In genomic region chr16:8496364-8496763, GRCh38 we compare ENCODE assay signal across 19 cellular contexts.
A peak's percentile ranks its signal among the peaks of the same experiment; 100 is the strongest.
DNase-seq lines count a peak whose midpoint lies in the region; ATAC-seq and TF ChIP-seq lines count a peak whose summit lies in the region.
"Had no signal": no experiment of that assay in that cellular context is flagged by ENCODE, and none has a peak within 500 bp of the region (broad histone marks: within the 10 kb centered on the region; RNA-seq: fewer than 3 reads in every experiment).

No MANE protein-coding gene starts in this region.

- no peaks in the 10 kb centered on the region for H3K36me3 ChIP-seq in adrenal gland (replicated peaks in 1 of 2)
- H3K36me3 ChIP-seq: BE2C, BLaER1 had no signal

- intact Hi-C loops in left colon (cut with DNase I, micrococcal nuclease) (no loop called here), adrenal gland (cut with DNase I) (no loop called here)

- DNase-seq in LNCaP clone FGC (ENCODE audit: low read depth) = peak; percentile 7
- DNase-seq in left colon = peak in 1 of 2 donors; percentile 44
- DNase-seq in activated T-cell treated with anti-CD3 and anti-CD28 coated beads, Interleukin-2, amount 50 U/mL, for 1 hour = no peak
- DNase-seq in adrenal gland = no peak
- DNase-seq in SHP77 treated with DMSO at 0.1 percent for 48 hours (lab: John Stamatoyannopoulos, UW) = no peak
- DNase-seq: 8988T; ACHN; BE2C; C1 segment of cervical spinal cord; CD4-positive, alpha-beta memory T cell; CD4-positive, CD25-positive, alpha-beta regulatory T cell; CD8-positive, alpha-beta memory T cell; COR-L47; DMS 273 treated with DMSO at 0.1 percent for 48 hours; DMS153; DMS79 treated with DMSO at 0.1 percent for 48 hours; GF-D8 had no signal

- no peaks in the 10 kb centered on the region for H3K4me1 ChIP-seq in adrenal gland (replicated peaks in 1 of 2)
- H3K4me1 ChIP-seq: BE2C, BLaER1 had no signal

- ATAC-seq in left colon = peak; percentile 77

- peak overlapping the region; percentile 62 for H3K27ac ChIP-seq in VCaP
- H3K27ac ChIP-seq in adrenal gland = no peak overlapping the region
- H3K27ac ChIP-seq: BLaER1 had no signal

- H3K9me3 ChIP-seq in adrenal gland (replicated peaks in 1 of 3) = no peaks in the 10 kb centered on the region
- H3K9me3 ChIP-seq: BE2C, BLaER1 had no signal

- H3K4me3 ChIP-seq in LNCaP clone FGC (ENCODE audit: low read depth, low read length) (no peak overlapping the region), adrenal gland (no peak overlapping the region)
- H3K4me3 ChIP-seq: BLaER1 had no signal

- WGBS in adrenal gland, 4 donors = 34 to 48% (median 37%) methylated on average over 3 of the region's 3 CpGs

- H3K27me3 ChIP-seq in adrenal gland = no peaks in the 10 kb centered on the region
- H3K27me3 ChIP-seq: BE2C, BLaER1 had no signal

- TF ChIP-seq CTCF in LNCaP clone FGC (IDR thresholded peaks at IDR 0.05; ENCODE audit: control insufficient read depth, extremely low read depth, insufficient read depth) (no peak), VCaP (conservative IDR thresholded peaks at IDR 0.05) (no peak), adrenal gland (IDR thresholded peaks at IDR 0.05) (no peak)

- no peak for TF ChIP-seq POLR2A in adrenal gland (IDR thresholded peaks at IDR 0.05)
